ENCODE assay signal across 9 cellular contexts in genomic region chr21:18495553-18495952, GRCh38.
"Had no signal": no experiment of that assay in that cellular context is flagged by ENCODE, and none has a peak within 500 bp of the region (broad histone marks: within the 10 kb centered on the region; RNA-seq: fewer than 3 reads in every experiment).

No MANE protein-coding gene starts in this region.

- H3K4me1 Mint-ChIP-seq: IgD-negative memory B cell had no signal

- DNase-seq: GM23248, GOT3, H7, HFFc6 had no signal

- H3K4me3 Mint-ChIP-seq: HFFc6, IgD-negative memory B cell had no signal

- H2AFZ ChIP-seq: GM23248 had no signal

- H3K27ac ChIP-seq: GM23248, HL-60 had no signal

- H3K9me3 ChIP-seq: HAP-1 had no signal

- H3K27me3 Mint-ChIP-seq: IgD-negative memory B cell had no signal

- H3K9ac ChIP-seq: GM23248 had no signal

- H3K36me3 Mint-ChIP-seq: IgD-negative memory B cell had no signal

- H3K27ac Mint-ChIP-seq: HFFc6, IgD-negative memory B cell had no signal

- H3K36me3 ChIP-seq: HAP-1 had no signal

- H3K4me3 ChIP-seq: GM23248, HAP-1 had no signal

- ATAC-seq: HCT116, HepG2 had no signal
